In the genomic region with DNA sequence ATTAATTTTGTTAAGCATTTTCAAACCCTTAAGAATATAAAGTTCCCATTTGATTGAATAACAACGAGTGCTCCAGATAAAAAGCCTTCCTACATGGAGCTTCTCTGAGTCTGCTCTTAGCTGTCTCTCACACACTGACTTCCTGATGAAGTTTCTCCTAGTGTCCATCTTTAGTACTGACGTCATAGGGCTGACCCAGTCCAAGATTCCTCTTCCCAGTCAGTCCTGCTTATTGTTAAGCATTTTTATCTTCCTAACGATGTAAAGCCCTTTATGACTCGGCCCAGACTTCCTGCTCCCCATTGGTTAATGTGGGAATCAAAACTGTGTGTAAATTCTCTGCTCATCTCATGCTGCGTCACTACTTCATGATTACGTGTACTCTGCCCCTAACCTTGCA, we compare ENCODE assay signal across 30 cellular contexts.
DNase-seq lines count a peak whose midpoint lies in the region; ATAC-seq and TF ChIP-seq lines count a peak whose summit lies in the region.
"Had no signal": no experiment of that assay in that cellular context is flagged by ENCODE, and none has a peak within 500 bp of the region (broad histone marks: within the 10 kb centered on the region; RNA-seq: fewer than 3 reads in every experiment).

No MANE protein-coding gene starts in this region.

- H3K36me3 ChIP-seq in WERI-Rb-1: no peaks in the 10 kb centered on the region
- H3K36me3 ChIP-seq: neural progenitor cell, sigmoid colon had no signal

- no peak overlapping the region for H3K4me3 ChIP-seq in AG04450 (ENCODE audit: low read depth, low read length)
- no peak overlapping the region for H3K4me3 ChIP-seq in fibroblast of villous mesenchyme (ENCODE audit: low read depth, low read length)
- H3K4me3 ChIP-seq in WERI-Rb-1 (ENCODE audit: low read depth, low read length): no peak overlapping the region
- H3K4me3 ChIP-seq: GM12878, neural progenitor cell, sigmoid colon had no signal

- CTCF ChIA-PET in AG04450 (lab: Charles Lee) (no interaction called here), HEK293T (lab: Yijun Ruan, JAX) (no interaction called here)

- POLR2A ChIA-PET in AG04450 (lab: Yijun Ruan, JAX) (no interaction called here), HEK293T (lab: Yijun Ruan, JAX) (no interaction called here)

- H3K27me3 ChIP-seq in AG04450 (ENCODE audit: control insufficient read depth, insufficient read depth, low read length) (no peaks in the 10 kb centered on the region), WERI-Rb-1 (ENCODE audit: insufficient read depth, low read depth, severe bottlenecking) (no peaks in the 10 kb centered on the region)
- H3K27me3 ChIP-seq: neural progenitor cell, sigmoid colon had no signal

- no peak overlapping the region for H3K27ac ChIP-seq in AG04450 (ENCODE audit: low read depth, low read length)
- no peak overlapping the region for H3K27ac ChIP-seq in WERI-Rb-1
- H3K27ac ChIP-seq: C4-2B, neural progenitor cell, RWPE1, sigmoid colon had no signal

- ATAC-seq in omental fat pad (ENCODE audit: low FRiP score) (no peak), HG03442 (IDR thresholded peaks at IDR 0.05; ENCODE audit: unreplicated experiment) (no peak)
- ATAC-seq: GM12878; stimulated activated memory B cell treated with anti-CD40 and anti-IgM and Interleukin-4, amounts not matched to agents 10 μg/mL and 1 μg/mL and 100 μg/mL, for 72 hours; T-helper 17 cell had no signal

- no peaks in the 10 kb centered on the region for H3K9me3 ChIP-seq in AG04450 (ENCODE audit: control insufficient read depth, insufficient read depth, low read length)
- H3K9me3 ChIP-seq in WERI-Rb-1 (ENCODE audit: severe bottlenecking): no peaks in the 10 kb centered on the region
- H3K9me3 ChIP-seq: sigmoid colon had no signal

- no peak for DNase-seq in AG04450 (ENCODE audit: low read depth, low spot score)
- DNase-seq in HEK293T (ENCODE audit: extremely low spot score): peak; percentile 10
- DNase-seq in amniotic epithelial cell (ENCODE audit: low read depth): peak; percentile 77
- peak; percentile 44 for DNase-seq in fibroblast of villous mesenchyme (ENCODE audit: low read depth)
- DNase-seq in NCI-H1048 (lab: John Stamatoyannopoulos, UW): no peak
- no peak for DNase-seq in omental fat pad (ENCODE audit: low spot score)
- DNase-seq in WERI-Rb-1: no peak
- DNase-seq: activated CD4-positive, alpha-beta T cell treated with anti-CD3 and anti-CD28 coated beads, Interleukin-2, amount 10 ng/mL, durations not matched to agents 7 days and 5 days; activated naive CD4-positive, alpha-beta T cell; activated T-cell treated with anti-CD3 and anti-CD28 coated beads, Interleukin-2, amount 50 U/mL, for 48 hours; DND-41; effector CD4-positive, alpha-beta T cell; hypothalamus; immature natural killer cell; KG1; MM.1S; NCI-H1436; NCI-H2081 treated with DMSO at 0.1 percent for 48 hours; NCI-H345; NCI-H82; sigmoid colon; stimulated activated CD4-positive, alpha-beta T cell treated with anti-CD3 and anti-CD28 coated beads, Interleukin-4, amount 100 ng/mL, for 4 hours; substantia nigra; T-helper 17 cell had no signal

- peak; percentile 13; the same call in 1 of the 2 replicates for TF ChIP-seq CTCF in AG04450 (IDR thresholded peaks at IDR 0.05; ENCODE audit: low read depth, low read length)
- TF ChIP-seq CTCF in fibroblast of villous mesenchyme (IDR thresholded peaks at IDR 0.05; ENCODE audit: insufficient read depth, low read depth, low read length): no peak
- no peak for TF ChIP-seq CTCF in omental fat pad (IDR thresholded peaks at IDR 0.05)
- no peak for TF ChIP-seq CTCF in WERI-Rb-1 (IDR thresholded peaks at IDR 0.05; ENCODE audit: low read depth, low read length)

TF ChIP-seq in HEK293T, 16 proteins besides CTCF, POLR2A, EP300 and RAD21:
- no peak for TF ChIP-seq TARDBP (IDR thresholded peaks at IDR 0.05)
- TF ChIP-seq ARNT (IDR thresholded peaks at IDR 0.05): no peak
- no peak for TF ChIP-seq FOXM1 (IDR thresholded peaks at IDR 0.05; ENCODE audit: borderline replicate concordance)
- TF ChIP-seq LEF1 (IDR thresholded peaks at IDR 0.05; ENCODE audit: borderline replicate concordance): no peak
- TF ChIP-seq L3MBTL2 (conservative IDR thresholded peaks at IDR 0.05): no peak
- TF ChIP-seq, protein P1, sequence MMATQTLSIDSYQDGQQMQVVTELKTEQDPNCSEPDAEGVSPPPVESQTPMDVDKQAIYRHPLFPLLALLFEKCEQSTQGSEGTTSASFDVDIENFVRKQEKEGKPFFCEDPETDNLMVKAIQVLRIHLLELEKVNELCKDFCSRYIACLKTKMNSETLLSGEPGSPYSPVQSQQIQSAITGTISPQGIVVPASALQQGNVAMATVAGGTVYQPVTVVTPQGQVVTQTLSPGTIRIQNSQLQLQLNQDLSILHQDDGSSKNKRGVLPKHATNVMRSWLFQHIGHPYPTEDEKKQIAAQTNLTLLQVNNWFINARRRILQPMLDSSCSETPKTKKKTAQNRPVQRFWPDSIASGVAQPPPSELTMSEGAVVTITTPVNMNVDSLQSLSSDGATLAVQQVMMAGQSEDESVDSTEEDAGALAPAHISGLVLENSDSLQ (IDR thresholded peaks at IDR 0.05): no peak
- no peak for TF ChIP-seq SUZ12 (IDR thresholded peaks at IDR 0.05)
- TF ChIP-seq SP1 (IDR thresholded peaks at IDR 0.05): no peak
- no peak for TF ChIP-seq FOXK2 (IDR thresholded peaks at IDR 0.05)
- no peak for TF ChIP-seq ZNF384 (IDR thresholded peaks at IDR 0.05)
- TF ChIP-seq HDGF (IDR thresholded peaks at IDR 0.05; ENCODE audit: borderline replicate concordance): no peak
- TF ChIP-seq ELF4 (IDR thresholded peaks at IDR 0.05): no peak
- no peak for TF ChIP-seq FOXA1 (IDR thresholded peaks at IDR 0.05)
TF ChIP-seq in HEK293T: peak in this region for 0.

Comparison
In these comparisons a context has a peak if more than half of its experiments do, and no peak if none do; other contexts are left out.
1. DNase-seq: peak in HEK293T (single experiment), amniotic epithelial cell (single experiment) and fibroblast of villous mesenchyme (single experiment); none in AG04450 (single experiment), NCI-H1048 (single experiment), omental fat pad (single experiment) and WERI-Rb-1 (single experiment).